ENCODE assay signal across 9 cellular contexts in the genomic region with DNA sequence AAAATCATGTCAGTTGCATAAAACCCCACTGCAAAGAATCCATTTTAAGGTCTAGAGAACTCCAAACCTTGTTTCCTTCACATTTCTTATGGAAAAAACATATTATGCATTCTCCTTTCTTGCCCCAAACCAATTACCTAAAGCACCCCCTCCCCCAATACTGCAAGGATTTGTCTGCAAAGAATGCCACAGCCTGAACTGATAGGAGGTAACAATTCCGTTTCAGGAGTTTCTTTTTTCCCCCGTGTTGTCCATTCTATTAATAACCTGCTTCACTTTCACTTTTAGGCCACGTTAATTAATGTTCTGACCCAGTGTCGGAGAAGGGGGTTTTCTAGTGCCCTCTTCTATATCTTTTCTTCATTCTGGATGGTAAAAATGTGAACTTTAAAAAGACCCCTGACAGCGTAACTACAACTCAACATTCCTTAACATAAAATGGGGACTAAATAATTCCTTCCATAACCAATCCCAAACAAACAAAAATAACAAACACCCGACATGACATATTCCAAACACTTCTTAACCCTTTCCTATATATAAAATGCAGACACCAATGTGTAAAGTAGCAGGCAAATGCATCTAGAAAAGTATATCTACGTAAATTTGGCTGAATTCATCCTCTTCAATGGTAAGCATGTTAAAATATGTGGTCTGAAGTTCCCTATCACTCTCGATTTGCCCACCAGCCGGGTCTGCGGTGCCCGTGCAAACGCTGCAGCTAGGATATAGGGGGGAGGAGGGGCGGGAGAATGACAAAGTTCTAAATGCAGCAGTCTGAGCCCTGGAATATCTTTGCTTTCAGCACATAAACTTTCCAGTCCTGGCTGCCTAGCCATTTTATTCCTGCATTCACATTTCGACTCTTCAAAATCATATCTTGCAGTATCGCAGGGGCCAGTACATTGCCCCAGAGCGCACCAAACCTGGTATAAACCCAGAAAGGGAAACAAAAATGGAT. TPM values are rescaled to one million over a fixed set of nuclear protein-coding genes. Genes with fewer than 3 reads are reported as not detected.
DNase-seq lines count a peak whose midpoint lies in the region; ATAC-seq and TF ChIP-seq lines count a peak whose summit lies in the region.
"Had no signal": no experiment of that assay in that cellular context is flagged by ENCODE, and none has a peak within 500 bp of the region (broad histone marks: within the 10 kb centered on the region; RNA-seq: fewer than 3 reads in every experiment).

No MANE protein-coding gene starts in this region.

- H2AFZ ChIP-seq in neural cell (ENCODE audit: low read depth, low read length): no peak overlapping the region

- H3K9me2 ChIP-seq in neural cell (ENCODE audit: insufficient read depth, low read length): no peaks in the 10 kb centered on the region

- no peak for ATAC-seq in CD4-positive, alpha-beta T cell (ENCODE audit: poor library complexity)
- no peak for ATAC-seq in GM21737 (IDR thresholded peaks at IDR 0.05; ENCODE audit: unreplicated experiment)

- peaks cover 73% of the 10 kb centered on the region for H3K4me1 Mint-ChIP-seq in CD4-positive, alpha-beta T cell (ENCODE audit: low read depth)
- peaks cover 12 to 24% (median 23%) of the 10 kb centered on the region in 3 donors for H3K4me1 Mint-ChIP-seq in IgD-negative memory B cell

- H3K79me2 ChIP-seq in neural cell (replicated peaks; ENCODE audit: insufficient read depth, low read length): no peaks in the 10 kb centered on the region

- POLR2A ChIA-PET in CD4-positive, alpha-beta T cell (lab: Charles Lee): no interaction called here

- peaks cover 3% of the 10 kb centered on the region for H3K9me3 ChIP-seq in CD4-positive, alpha-beta T cell (ENCODE audit: control insufficient read depth, low read length)
- no peaks in the 10 kb centered on the region for H3K9me3 ChIP-seq in neural cell (ENCODE audit: low read length)

- TF ChIP-seq RAD21 in neural cell (conservative IDR thresholded peaks at IDR 0.05): no peak

- no peak overlapping the region for H3K27ac ChIP-seq in CD4-positive, alpha-beta T cell (ENCODE audit: low read depth, low read length)
- H3K27ac ChIP-seq in brain microvascular endothelial cell: no peak overlapping the region
- no peak overlapping the region for H3K27ac ChIP-seq in neural cell (ENCODE audit: low read length)

- H4K20me1 ChIP-seq in neural cell (ENCODE audit: insufficient read depth): no peaks in the 10 kb centered on the region

- in situ Hi-C loops in brain microvascular endothelial cell (cut with HindIII; ENCODE audit: low pct_ligation_motif_present, low sequenced_read_pairs): no loop called here

- peak overlapping the region; percentile 14 for H3K9ac ChIP-seq in neural cell (ENCODE audit: low read length)

- CTCF ChIA-PET in CD4-positive, alpha-beta T cell (lab: Charles Lee): no interaction called here

- H3K36me3 ChIP-seq in brain microvascular endothelial cell (replicated peaks) (no peaks in the 10 kb centered on the region), neural cell (ENCODE audit: insufficient read depth, low read length) (no peaks in the 10 kb centered on the region)

- H3K4me3 ChIP-seq in brain microvascular endothelial cell (ENCODE audit: low read depth, low read length) (peak overlapping the region; percentile 50), neural cell (ENCODE audit: low read length) (peak overlapping the region; percentile 61)

- DNase-seq in CD4-positive, alpha-beta T cell: no peak
- DNase-seq in brain microvascular endothelial cell (no peak), CD1c-positive myeloid dendritic cell (ENCODE audit: extremely low spot score) (no peak), NCI-H146 (lab: John Stamatoyannopoulos, UW) (no peak)
- no peak for DNase-seq in activated CD4-positive, alpha-beta T cell treated with anti-CD3 and anti-CD28 coated beads for 4 hours
- DNase-seq: activated CD8-positive, alpha-beta memory T cell treated with anti-CD3 and anti-CD28 coated beads, Interleukin-2, amount 50 U/mL, for 48 hours had no signal

- no peaks in the 10 kb centered on the region for H3K36me3 Mint-ChIP-seq in CD4-positive, alpha-beta T cell (ENCODE audit: low read depth)
- H3K36me3 Mint-ChIP-seq in IgD-negative memory B cell: peaks cover 4% of the 10 kb centered on the region

- peaks cover 89% of the 10 kb centered on the region for H3K27me3 Mint-ChIP-seq in CD4-positive, alpha-beta T cell
- H3K27me3 Mint-ChIP-seq in IgD-negative memory B cell: peaks cover 70% of the 10 kb centered on the region

- H3K27me3 ChIP-seq in CD4-positive, alpha-beta T cell (ENCODE audit: control insufficient read depth, insufficient read depth, low read length): peaks cover 96% of the 10 kb centered on the region
- H3K27me3 ChIP-seq in brain microvascular endothelial cell (replicated peaks) (peaks cover 2% of the 10 kb centered on the region), neural cell (ENCODE audit: insufficient read depth, low read depth, low read length) (peaks cover 95% of the 10 kb centered on the region)

- no peaks in the 10 kb centered on the region for H3F3A ChIP-seq in neural cell (ENCODE audit: insufficient read depth, low read length, poor library complexity, severe bottlenecking)

- peak overlapping the region; percentile 70 for H3K4me3 Mint-ChIP-seq in CD4-positive, alpha-beta T cell
- H3K4me3 Mint-ChIP-seq in IgD-negative memory B cell: peak overlapping the region; percentile 31 to 79 (median 73)

- TF ChIP-seq EP300 in neural cell (conservative IDR thresholded peaks at IDR 0.05; ENCODE audit: poor library complexity, severe bottlenecking): no peak

- intact Hi-C loops in CD4-positive, alpha-beta T cell (cut with DNase I, micrococcal nuclease): loop anchor here (5.0 to 10.0 kb wide), 4 partner anchors 533 to 1231 kb away; a partner anchor contains a TSS

- H3K4me2 ChIP-seq in neural cell (ENCODE audit: low read length): no peak overlapping the region

- H3K9me3 Mint-ChIP-seq in CD4-positive, alpha-beta T cell: peaks cover 4% of the 10 kb centered on the region
- peaks cover 2 to 24% (median 5%) of the 10 kb centered on the region in 3 donors for H3K9me3 Mint-ChIP-seq in IgD-negative memory B cell

- H3K27ac Mint-ChIP-seq in CD4-positive, alpha-beta T cell: peak overlapping the region; percentile 48
- H3K27ac Mint-ChIP-seq in IgD-negative memory B cell: peak overlapping the region; percentile 94 to 99 (median 97)

- no peak for TF ChIP-seq CTCF in CD4-positive, alpha-beta T cell (IDR thresholded peaks at IDR 0.05)
- no peak for TF ChIP-seq CTCF in brain microvascular endothelial cell (IDR thresholded peaks at IDR 0.05; ENCODE audit: low read depth, low read length, missing control alignments)
- no peak for TF ChIP-seq CTCF in neural cell (IDR thresholded peaks at IDR 0.05; ENCODE audit: poor library complexity, severe bottlenecking)

TF ChIP-seq in neural cell, 6 proteins besides CTCF, POLR2A, EP300 and RAD21:
- no peak for TF ChIP-seq TAF1 (IDR thresholded peaks at IDR 0.05; ENCODE audit: low read depth)
- peak; percentile 75 for TF ChIP-seq POLR2AphosphoS5 (IDR thresholded peaks at IDR 0.05)
- TF ChIP-seq MXI1 (conservative IDR thresholded peaks at IDR 0.05; ENCODE audit: poor library complexity, severe bottlenecking): no peak
- TF ChIP-seq, protein P1, sequence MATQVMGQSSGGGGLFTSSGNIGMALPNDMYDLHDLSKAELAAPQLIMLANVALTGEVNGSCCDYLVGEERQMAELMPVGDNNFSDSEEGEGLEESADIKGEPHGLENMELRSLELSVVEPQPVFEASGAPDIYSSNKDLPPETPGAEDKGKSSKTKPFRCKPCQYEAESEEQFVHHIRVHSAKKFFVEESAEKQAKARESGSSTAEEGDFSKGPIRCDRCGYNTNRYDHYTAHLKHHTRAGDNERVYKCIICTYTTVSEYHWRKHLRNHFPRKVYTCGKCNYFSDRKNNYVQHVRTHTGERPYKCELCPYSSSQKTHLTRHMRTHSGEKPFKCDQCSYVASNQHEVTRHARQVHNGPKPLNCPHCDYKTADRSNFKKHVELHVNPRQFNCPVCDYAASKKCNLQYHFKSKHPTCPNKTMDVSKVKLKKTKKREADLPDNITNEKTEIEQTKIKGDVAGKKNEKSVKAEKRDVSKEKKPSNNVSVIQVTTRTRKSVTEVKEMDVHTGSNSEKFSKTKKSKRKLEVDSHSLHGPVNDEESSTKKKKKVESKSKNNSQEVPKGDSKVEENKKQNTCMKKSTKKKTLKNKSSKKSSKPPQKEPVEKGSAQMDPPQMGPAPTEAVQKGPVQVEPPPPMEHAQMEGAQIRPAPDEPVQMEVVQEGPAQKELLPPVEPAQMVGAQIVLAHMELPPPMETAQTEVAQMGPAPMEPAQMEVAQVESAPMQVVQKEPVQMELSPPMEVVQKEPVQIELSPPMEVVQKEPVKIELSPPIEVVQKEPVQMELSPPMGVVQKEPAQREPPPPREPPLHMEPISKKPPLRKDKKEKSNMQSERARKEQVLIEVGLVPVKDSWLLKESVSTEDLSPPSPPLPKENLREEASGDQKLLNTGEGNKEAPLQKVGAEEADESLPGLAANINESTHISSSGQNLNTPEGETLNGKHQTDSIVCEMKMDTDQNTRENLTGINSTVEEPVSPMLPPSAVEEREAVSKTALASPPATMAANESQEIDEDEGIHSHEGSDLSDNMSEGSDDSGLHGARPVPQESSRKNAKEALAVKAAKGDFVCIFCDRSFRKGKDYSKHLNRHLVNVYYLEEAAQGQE (IDR thresholded peaks at IDR 0.05; ENCODE audit: borderline replicate concordance): no peak
- no peak for TF ChIP-seq EZH2 (IDR thresholded peaks at IDR 0.05; ENCODE audit: borderline replicate concordance, insufficient read depth, low read length, poor library complexity, severe bottlenecking)
- TF ChIP-seq SMC3 (conservative IDR thresholded peaks at IDR 0.05; ENCODE audit: poor library complexity): no peak

RNA-seq across cellular contexts. Expression of a gene that starts 1.0 kb away (rescaled TPM):
- not detected for total RNA-seq in CD4-positive, alpha-beta T cell
- 0.40 TPM for polyA plus RNA-seq in IgD-negative memory B cell
- polyA plus RNA-seq in neural cell: 3.5 and 4.4 TPM in 2 replicates
- polyA minus RNA-seq in neural cell: 2.0 and 2.2 TPM in 2 replicates
